14 cellular contexts compared by ENCODE assay signal in genomic region chr5:150141544-150142188, GRCh38. TPM values are rescaled to one million over a fixed set of nuclear protein-coding genes. Genes with fewer than 3 reads are reported as not detected.
DNase-seq lines count a peak whose midpoint lies in the region; ATAC-seq and TF ChIP-seq lines count a peak whose summit lies in the region.
"Had no signal": no experiment of that assay in that cellular context is flagged by ENCODE, and none has a peak within 500 bp of the region (broad histone marks: within the 10 kb centered on the region; RNA-seq: fewer than 3 reads in every experiment).

No MANE protein-coding gene starts in this region.

- H3K4me1 Mint-ChIP-seq in CD14-positive monocyte (peaks cover 40% of the 10 kb centered on the region), WTC11 (peaks cover 65% of the 10 kb centered on the region)
- H3K4me1 Mint-ChIP-seq: activated B cell treated with CpG ODN at 0.5 μM for 24 hours had no signal

- DNase-seq in CD14-positive monocyte (ENCODE audit: low spot score), result no peak
- no peak for DNase-seq in WTC11 (ENCODE audit: low spot score)
- DNase-seq in glomerular visceral epithelial cell (ENCODE audit: extremely low spot score), result peak; percentile 68
- no peak for DNase-seq in sciatic nerve (ENCODE audit: low spot score)
- no peak for DNase-seq in D341Med (ENCODE audit: low spot score)
- DNase-seq in GF-D8 (lab: John Stamatoyannopoulos, UW), result no peak
- no peak for DNase-seq in HUDEP-2 (lab: John Stamatoyannopoulos, UW; ENCODE audit: unreplicated experiment in 76 of 76)
- DNase-seq: activated B cell treated with CpG ODN at 0.5 μM for 24 hours; COR-L47; KG1; NK-92 treated with Interleukin-12 subunit alpha and Interleukin-12 subunit beta, amount 100 ng/mL, for 24 hours; stimulated activated CD4-positive, alpha-beta T cell treated with anti-CD3 and anti-CD28 coated beads, Interleukin-2, amount 100 ng/mL, for 24 hours had no signal

- peaks cover 2 to 3% of the 10 kb centered on the region in 2 donors for H3K36me3 Mint-ChIP-seq in CD14-positive monocyte
- H3K36me3 Mint-ChIP-seq in WTC11, result no peaks in the 10 kb centered on the region

- H3K27ac Mint-ChIP-seq in CD14-positive monocyte (peak overlapping the region; percentile 31 to 99 (median 96)), WTC11 (peak overlapping the region; percentile 9; the same call in 1 of the 2 replicates)
- H3K27ac Mint-ChIP-seq: activated B cell treated with CpG ODN at 0.5 μM for 24 hours had no signal

- POLR2A ChIA-PET in WTC11 (lab: Charles Lee), result interaction anchor here (1.0 kb wide), 1 partner anchor 32 kb away, joined by 3 read pairs; no protein-coding TSS in a partner anchor

- CTCF ChIA-PET in WTC11 (lab: Charles Lee), result interaction anchor here (1.0 to 3.7 kb wide), 3 partner anchors 11 to 77 kb away, joined by 3 to 16 read pairs (median 3); no protein-coding TSS in a partner anchor

- TF ChIP-seq CTCF in CD14-positive monocyte (IDR thresholded peaks at IDR 0.05), result no peak
- TF ChIP-seq CTCF in WTC11 (IDR thresholded peaks at IDR 0.05), result no peak

- intact Hi-C loops in CD14-positive monocyte (cut with micrococcal nuclease), result no loop called here
- intact Hi-C loops in sciatic nerve (cut with DNase I), result no loop called here

- ATAC-seq in WTC11 (peak; percentile 8), sciatic nerve (peak; percentile 9), HG03025 (IDR thresholded peaks at IDR 0.05; ENCODE audit: low FRiP score, unreplicated experiment) (no peak)

- H3K9me3 Mint-ChIP-seq in CD14-positive monocyte, result no peaks in the 10 kb centered on the region
- H3K9me3 Mint-ChIP-seq in WTC11, result no peaks in the 10 kb centered on the region
- H3K9me3 Mint-ChIP-seq: activated B cell treated with CpG ODN at 0.5 μM for 24 hours had no signal

- H3K27me3 Mint-ChIP-seq in CD14-positive monocyte (ENCODE audit: low read depth in 3 of 3) (peaks cover 0 to 7% (median 3%) of the 10 kb centered on the region in 3 donors), WTC11 (ENCODE audit: low read depth) (no peaks in the 10 kb centered on the region; the same call in 1 of the 2 replicates)
- H3K27me3 Mint-ChIP-seq: activated B cell treated with CpG ODN at 0.5 μM for 24 hours had no signal

- H3K4me3 Mint-ChIP-seq in CD14-positive monocyte, result no peak overlapping the region
- H3K4me3 Mint-ChIP-seq in WTC11, result no peak overlapping the region
- H3K4me3 Mint-ChIP-seq: activated B cell treated with CpG ODN at 0.5 μM for 24 hours had no signal

TF ChIP-seq in WTC11, 78 proteins besides CTCF, POLR2A, EP300 and RAD21:
- TF ChIP-seq ZNF317 (CRISPR knock-in tag; IDR thresholded peaks at IDR 0.05; ENCODE audit: borderline replicate concordance, low read depth), result no peak
- no peak for TF ChIP-seq RELA (CRISPR knock-in tag; IDR thresholded peaks at IDR 0.05; ENCODE audit: borderline replicate concordance)
- TF ChIP-seq ZNF232 (CRISPR knock-in tag; IDR thresholded peaks at IDR 0.05), result no peak
- TF ChIP-seq ESRRA (CRISPR knock-in tag; IDR thresholded peaks at IDR 0.05; ENCODE audit: borderline replicate concordance), result no peak
- no peak for TF ChIP-seq ZNF416 (CRISPR knock-in tag; IDR thresholded peaks at IDR 0.05)
- no peak for TF ChIP-seq ZSCAN18 (CRISPR knock-in tag; IDR thresholded peaks at IDR 0.05)
- TF ChIP-seq ATF1 (CRISPR knock-in tag; IDR thresholded peaks at IDR 0.05), result no peak
- no peak for TF ChIP-seq RORB (CRISPR knock-in tag; IDR thresholded peaks at IDR 0.05)
- no peak for TF ChIP-seq USF1 (CRISPR knock-in tag; IDR thresholded peaks at IDR 0.05)
- TF ChIP-seq ZBTB21 (CRISPR knock-in tag; IDR thresholded peaks at IDR 0.05; ENCODE audit: borderline replicate concordance), result no peak
- no peak for TF ChIP-seq ZNF121 (CRISPR knock-in tag; IDR thresholded peaks at IDR 0.05)
- no peak for TF ChIP-seq GRHL2 (CRISPR knock-in tag; IDR thresholded peaks at IDR 0.05; ENCODE audit: insufficient replicate concordance, severe bottlenecking)
- no peak for TF ChIP-seq SOX15 (CRISPR knock-in tag; IDR thresholded peaks at IDR 0.05)
- no peak for TF ChIP-seq ATF6 (CRISPR knock-in tag; IDR thresholded peaks at IDR 0.05)
- no peak for TF ChIP-seq ELF4 (CRISPR knock-in tag; IDR thresholded peaks at IDR 0.05; ENCODE audit: low read depth)
- no peak for TF ChIP-seq TEAD4 (CRISPR knock-in tag; IDR thresholded peaks at IDR 0.05)
- TF ChIP-seq NFATC4 (CRISPR knock-in tag; IDR thresholded peaks at IDR 0.05), result no peak
- TF ChIP-seq ZNF512 (CRISPR knock-in tag; IDR thresholded peaks at IDR 0.05; ENCODE audit: borderline replicate concordance), result no peak
- TF ChIP-seq E2F4 (CRISPR knock-in tag; IDR thresholded peaks at IDR 0.05; ENCODE audit: borderline replicate concordance, low read depth), result no peak
- TF ChIP-seq OVOL2 (CRISPR knock-in tag; IDR thresholded peaks at IDR 0.05; ENCODE audit: borderline replicate concordance), result no peak

RNA-seq across cellular contexts. Expression of gene PDGFRB, which starts 14.0 kb away (rescaled TPM):
- polyA plus RNA-seq in CD14-positive monocyte, result under 1 TPM; 0.04 to 0.20 TPM
- 5.0 to 7.9 TPM (median 5.1 TPM) in 3 replicates for total RNA-seq in WTC11 (2021)
- total RNA-seq in sciatic nerve, result 215 TPM

RNA-seq across cellular contexts. Expression of gene CDX1, which starts 24.9 kb away (rescaled TPM):
- not detected for polyA plus RNA-seq in CD14-positive monocyte
- total RNA-seq in WTC11 (2021), result 0.09 to 0.14 TPM (median 0.13 TPM) in 3 replicates
- total RNA-seq in sciatic nerve, result not detected
- total RNA-seq: activated B cell treated with CpG ODN at 0.5 μM for 24 hours had no signal

RNA-seq across cellular contexts. Expression of gene SLC6A7, which starts 48.2 kb away (rescaled TPM):
- polyA plus RNA-seq in CD14-positive monocyte, result not detected
- total RNA-seq in WTC11 (2021) (0.04 TPM in 1 of 3 replicates, not detected in the others), sciatic nerve (not detected)
- total RNA-seq: activated B cell treated with CpG ODN at 0.5 μM for 24 hours had no signal
- polyA plus RNA-seq: adipose tissue had no signal

RNA-seq across cellular contexts. Expression of gene CSF1R, which starts 55.3 kb away (rescaled TPM):
- polyA plus RNA-seq in CD14-positive monocyte, result 100 to 1,000 TPM; 180 to 242 TPM
- total RNA-seq in WTC11 (2021), result 0.07 to 0.20 TPM (median 0.14 TPM) in 3 replicates
- total RNA-seq in sciatic nerve, result 74.8 TPM

Comparison
In these comparisons a context has a peak if more than half of its experiments do, and no peak if none do; other contexts are left out.
1. RNA of gene PDGFRB, which starts 14.0 kb away (total RNA-seq): 215 TPM in sciatic nerve (single experiment); 5.0 to 7.9 TPM in WTC11; every median in the first group is over 10 times any median in the second.